In the genomic region with DNA sequence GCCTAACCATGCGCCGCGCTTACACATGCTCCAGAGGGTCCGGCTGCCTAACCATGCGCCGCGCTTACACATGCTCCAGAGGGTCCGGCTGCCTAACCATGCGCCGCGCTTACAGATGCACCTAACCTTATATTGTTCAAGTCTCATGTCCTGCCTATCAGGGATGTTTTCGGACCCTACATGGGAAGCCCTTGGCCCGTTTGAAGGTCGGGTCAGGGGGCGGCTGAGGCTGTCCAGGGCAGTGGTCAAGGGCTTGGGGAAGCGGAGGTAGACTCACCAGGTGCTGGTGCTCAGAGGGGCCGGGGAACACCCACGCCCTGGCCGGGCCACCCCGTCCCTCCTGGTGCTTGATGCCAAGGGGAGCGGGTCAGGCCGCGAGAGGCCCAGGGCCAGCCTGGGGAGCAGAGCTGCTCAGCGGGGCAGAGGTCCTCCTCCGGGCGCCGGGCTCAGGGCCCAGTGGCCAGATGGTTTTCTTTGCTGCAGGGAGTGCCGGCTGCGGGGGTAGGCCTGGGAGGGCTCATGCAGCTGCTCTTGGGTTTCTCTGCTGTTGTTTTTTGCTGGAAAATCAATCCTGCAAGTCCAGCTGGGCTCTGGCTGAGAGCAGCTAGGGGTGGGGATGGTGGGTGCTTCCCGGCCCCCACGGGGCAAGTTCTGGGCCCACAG, we compare ENCODE assay signal across 10 cellular contexts. TPM values are rescaled to one million over a fixed set of nuclear protein-coding genes. Genes with fewer than 3 reads are reported as not detected.
DNase-seq lines count a peak whose midpoint lies in the region; ATAC-seq and TF ChIP-seq lines count a peak whose summit lies in the region.
"Had no signal": no experiment of that assay in that cellular context is flagged by ENCODE, and none has a peak within 500 bp of the region (broad histone marks: within the 10 kb centered on the region; RNA-seq: fewer than 3 reads in every experiment).

No MANE protein-coding gene starts in this region.

- intact Hi-C loops in right lobe of liver (cut with DNase I) = loop anchor here in 1 of 2 donors (5.0 kb wide), 1 partner anchor 40 kb away; no protein-coding TSS in a partner anchor
- intact Hi-C loops in transverse colon (cut with DNase I; ENCODE audit: low total_unique reads) = no loop called here

- no peak overlapping the region for H3K9ac ChIP-seq in duodenal mucosa (ENCODE audit: low read depth in 1 of 2, low read length in 2 of 2)

- no peaks in the 10 kb centered on the region for H3K27me3 Mint-ChIP-seq in CD8-positive, alpha-beta memory T cell
- H3K27me3 Mint-ChIP-seq: B cell had no signal

- H3K27ac Mint-ChIP-seq in CD8-positive, alpha-beta memory T cell = no peak overlapping the region
- H3K27ac Mint-ChIP-seq: B cell had no signal

- POLR2A ChIA-PET in CD8-positive, alpha-beta memory T cell (lab: Charles Lee) = no interaction called here

- H3K4me3 Mint-ChIP-seq in CD8-positive, alpha-beta memory T cell = no peak overlapping the region
- H3K4me3 Mint-ChIP-seq: B cell had no signal

- peak overlapping the region; percentile 56 for H3K27ac ChIP-seq in duodenal mucosa (ENCODE audit: low read depth, low read length)
- peak overlapping the region in 1 of 3 donors; percentile 6 for H3K27ac ChIP-seq in right lobe of liver
- peak overlapping the region; percentile 75 to 87 (median 79) for H3K27ac ChIP-seq in transverse colon
- no peak overlapping the region for H3K27ac ChIP-seq in CD8-positive, alpha-beta memory T cell (ENCODE audit: low read depth, low read length)

- peak; percentile 12 to 43 (median 28) for ATAC-seq in right lobe of liver

- peak; percentile 52 for DNase-seq in activated CD8-positive, alpha-beta memory T cell treated with anti-CD3 and anti-CD28 coated beads for 24 hours
- no peak for DNase-seq in activated CD8-positive, alpha-beta memory T cell treated with anti-CD3 and anti-CD28 coated beads, Interleukin-2, amount 50 U/mL, for 48 hours
- DNase-seq in right lobe of liver (peak; percentile 48 to 68 (median 61)), transverse colon (peak; percentile 58), HuH-7 (ENCODE audit: low spot score) (no peak), NCI-H510A (lab: John Stamatoyannopoulos, UW) (no peak)
- DNase-seq in CD8-positive, alpha-beta memory T cell = no peak

- TF ChIP-seq POLR2A in right lobe of liver (IDR thresholded peaks at IDR 0.05) = no peak
- TF ChIP-seq POLR2A in transverse colon (IDR thresholded peaks at IDR 0.05) = no peak

- 60% methylated on average over 7 of the region's 31 CpGs for WGBS in right lobe of liver (ENCODE audit: insufficient coverage, low coverage, low lambda C conversion rate, missing lambda C conversion rate)
- 72 to 95% methylated on average over 4 to 31 of the region's 31 CpGs for WGBS in transverse colon (ENCODE audit: low coverage in 1 of 2), 2 donors

- H3K4me1 Mint-ChIP-seq in CD8-positive, alpha-beta memory T cell = peaks cover 24 to 36% (median 25%) of the 10 kb centered on the region in 3 donors

- no peaks in the 10 kb centered on the region for H3K9me3 Mint-ChIP-seq in CD8-positive, alpha-beta memory T cell

- H3K36me3 Mint-ChIP-seq in CD8-positive, alpha-beta memory T cell = peaks cover 0 to 23% (median 6%) of the 10 kb centered on the region in 3 donors

- TF ChIP-seq CTCF in right lobe of liver (IDR thresholded peaks at IDR 0.05) (no peak), transverse colon (IDR thresholded peaks at IDR 0.05) (no peak)

- CTCF ChIA-PET in CD8-positive, alpha-beta memory T cell (lab: Charles Lee) = interaction anchor here (1.1 kb wide), 1 partner anchor 9 kb away, joined by 3 read pairs; no protein-coding TSS in a partner anchor

- TF ChIP-seq EP300 in transverse colon (IDR thresholded peaks at IDR 0.05; ENCODE audit: low read depth) = no peak

- H3K4me1 ChIP-seq in duodenal mucosa (ENCODE audit: control insufficient read depth in 1 of 2, insufficient read depth in 2 of 2, low read length in 2 of 2) (peaks cover 43 to 49% of the 10 kb centered on the region in 2 donors), right lobe of liver (peaks cover 0 to 32% (median 9%) of the 10 kb centered on the region in 4 donors), transverse colon (peaks cover 46 to 86% (median 62%) of the 10 kb centered on the region in 4 donors)
- peaks cover 31% of the 10 kb centered on the region for H3K4me1 ChIP-seq in CD8-positive, alpha-beta memory T cell (ENCODE audit: insufficient read depth, low read length)

- H3K4me3 ChIP-seq in duodenal mucosa (ENCODE audit: low read depth in 1 of 2, low read length in 2 of 2) = peak overlapping the region in 1 of 2 donors; percentile 43
- no peak overlapping the region for H3K4me3 ChIP-seq in right lobe of liver
- no peak overlapping the region for H3K4me3 ChIP-seq in transverse colon
- no peak overlapping the region for H3K4me3 ChIP-seq in CD8-positive, alpha-beta memory T cell (ENCODE audit: low read length)

- peaks cover 6 to 14% of the 10 kb centered on the region in 2 donors for H3K36me3 ChIP-seq in duodenal mucosa (ENCODE audit: control insufficient read depth in 1 of 2, insufficient read depth in 2 of 2, low read length in 2 of 2)
- H3K36me3 ChIP-seq in right lobe of liver = peaks cover 0 to 22% (median 4%) of the 10 kb centered on the region in 4 donors
- peaks cover 0 to 2% (median 0%) of the 10 kb centered on the region in 4 donors for H3K36me3 ChIP-seq in transverse colon
- H3K36me3 ChIP-seq in CD8-positive, alpha-beta memory T cell (ENCODE audit: insufficient read depth, low read length) = peaks cover 7% of the 10 kb centered on the region
- H3K36me3 ChIP-seq: breast epithelium had no signal

- H3K27me3 ChIP-seq in duodenal mucosa (ENCODE audit: control insufficient read depth in 1 of 2, insufficient read depth in 2 of 2, low read length in 2 of 2) = no peaks in the 10 kb centered on the region
- H3K27me3 ChIP-seq in right lobe of liver = no peaks in the 10 kb centered on the region
- H3K27me3 ChIP-seq in transverse colon = no peaks in the 10 kb centered on the region
- no peaks in the 10 kb centered on the region for H3K27me3 ChIP-seq in CD8-positive, alpha-beta memory T cell (ENCODE audit: insufficient read depth, low read length, poor library complexity, severe bottlenecking)
- H3K27me3 ChIP-seq: breast epithelium had no signal

- H3K9me3 ChIP-seq in duodenal mucosa (ENCODE audit: control insufficient read depth in 1 of 2, low read length in 2 of 2) (no peaks in the 10 kb centered on the region), right lobe of liver (no peaks in the 10 kb centered on the region), transverse colon (no peaks in the 10 kb centered on the region)
- no peaks in the 10 kb centered on the region for H3K9me3 ChIP-seq in CD8-positive, alpha-beta memory T cell (ENCODE audit: low read length)
- H3K9me3 ChIP-seq: breast epithelium had no signal

- in situ Hi-C loops in transverse colon (cut with MboI; ENCODE audit: low pct_ligation_motif_present in 1 of 4, low pct_unique_long_range_greater_than_20kb in 1 of 4, low sequenced_read_pairs in 3 of 4) = no loop called here

RNA-seq across cellular contexts. Expression of a gene that starts 35.4 kb away (rescaled TPM):
- total RNA-seq in right lobe of liver (100 to 1,000 TPM in 3 of 6 experiments, 10 to 100 TPM in 3; 41.9 to 138 (median 99.9) TPM), transverse colon (100 to 1,000 TPM in 1 of 4 donors, 10 to 100 TPM in 3; 45.4 to 127 (median 53.1) TPM)
- total RNA-seq in CD8-positive, alpha-beta memory T cell = 1 to 10 TPM; 2.7 to 3.1 TPM
- polyA plus RNA-seq in CD8-positive, alpha-beta memory T cell = 43.9 TPM

RNA-seq across cellular contexts. Expression of a gene that starts 41.2 kb away (rescaled TPM):
- total RNA-seq in right lobe of liver (10 to 100 TPM; 74.8 to 85.5 (median 79.4) TPM), transverse colon (100 to 1,000 TPM; 183 to 457 (median 243) TPM)
- total RNA-seq in CD8-positive, alpha-beta memory T cell = 100 to 1,000 TPM; 139 to 149 TPM
- 88.1 TPM for polyA plus RNA-seq in CD8-positive, alpha-beta memory T cell

Comparison
In these comparisons a context has a peak if more than half of its experiments do, and no peak if none do; other contexts are left out.
1. DNase-seq: peak in activated CD8-positive, alpha-beta memory T cell treated with anti-CD3 and anti-CD28 coated beads for 24 hours (single experiment), right lobe of liver (3 of 3) and transverse colon (single experiment); none in activated CD8-positive, alpha-beta memory T cell treated with anti-CD3 and anti-CD28 coated beads, Interleukin-2, amount 50 U/mL, for 48 hours (single experiment), HuH-7 (single experiment), NCI-H510A (single experiment) and CD8-positive, alpha-beta memory T cell (0 of 5).
2. RNA of a gene that starts 35.4 kb away (total RNA-seq): 41.9 to 138 TPM in right lobe of liver and 45.4 to 127 TPM in transverse colon; 2.7 to 3.1 TPM in CD8-positive, alpha-beta memory T cell; every median in the first group is over 10 times any median in the second.